Comparison of ENCODE assay signal across 21 cellular contexts in the genomic region with DNA sequence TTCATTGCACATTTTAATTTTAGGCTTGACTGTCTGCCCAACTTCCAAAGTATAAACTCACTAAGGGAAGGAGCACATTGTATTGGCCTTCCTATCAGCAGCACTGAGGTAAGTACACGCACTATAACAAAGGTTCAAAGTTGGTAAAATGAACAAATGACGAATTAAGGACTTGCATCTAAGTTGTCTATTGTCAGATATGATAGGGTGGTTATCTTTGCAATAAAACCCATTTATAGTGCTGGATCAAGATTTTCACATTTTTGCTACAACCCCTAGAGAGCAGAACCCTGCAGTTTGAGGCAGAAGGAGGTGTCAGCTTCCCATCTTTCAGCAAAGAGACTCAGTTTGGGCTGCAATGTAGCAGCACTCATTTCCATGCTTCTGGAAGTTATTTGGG. TPM values are rescaled to one million over a fixed set of nuclear protein-coding genes. Genes with fewer than 3 reads are reported as not detected.
DNase-seq lines count a peak whose midpoint lies in the region; ATAC-seq and TF ChIP-seq lines count a peak whose summit lies in the region.
"Had no signal": no experiment of that assay in that cellular context is flagged by ENCODE, and none has a peak within 500 bp of the region (broad histone marks: within the 10 kb centered on the region; RNA-seq: fewer than 3 reads in every experiment).

No MANE protein-coding gene starts in this region.

- H3K4me2 ChIP-seq in GM23338 (peak overlapping the region; percentile 84), Loucy (ENCODE audit: low read depth, low read length, poor library complexity, severe bottlenecking) (peak overlapping the region; percentile 84), parathyroid adenoma (ENCODE audit: low read length) (no peak overlapping the region)

- DNase-seq in GM23338 (ENCODE audit: low spot score) (no peak), Ammon's horn (ENCODE audit: low spot score) (no peak), NOMO-1 treated with dmso at 0.1 percent for 144 hours (lab: John Stamatoyannopoulos, UW; ENCODE audit: unreplicated experiment) (no peak)
- no peak for DNase-seq in effector CD4-positive, alpha-beta T cell
- DNase-seq: activated B cell treated with CpG ODN at 0.5 μM for 24 hours; activated CD8-positive, alpha-beta T cell treated with anti-CD3 and anti-CD28 coated beads, Interleukin-2, amount 10 ng/mL, durations not matched to agents 7 days and 5 days; brain microvascular endothelial cell; dermis blood vessel endothelial cell; HFFc6; MM.1S; NCI-H1694 treated with DMSO at 0.1 percent for 48 hours; posterior cingulate gyrus; SHP77 treated with DMSO at 0.1 percent for 48 hours; spleen had no signal

- no peaks in the 10 kb centered on the region for H3K9me2 ChIP-seq in GM23338 (ENCODE audit: insufficient read depth)
- no peaks in the 10 kb centered on the region for H3K9me2 ChIP-seq in Loucy (replicated peaks; ENCODE audit: low read depth, low read length)

- H3K27me3 ChIP-seq in GM23338 (ENCODE audit: insufficient read depth) (no peaks in the 10 kb centered on the region), Loucy (ENCODE audit: insufficient read depth, low read length, poor library complexity, severe bottlenecking) (no peaks in the 10 kb centered on the region), ectodermal cell (ENCODE audit: control insufficient read depth, insufficient read depth, low read length, poor library complexity, severe bottlenecking) (no peaks in the 10 kb centered on the region), parathyroid adenoma (ENCODE audit: control insufficient read depth, insufficient read depth, low read length) (no peaks in the 10 kb centered on the region)
- H3K27me3 ChIP-seq: brain microvascular endothelial cell had no signal

- H3K4me1 Mint-ChIP-seq in GM23338 = peaks cover 60% of the 10 kb centered on the region

- H3F3A ChIP-seq in GM23338 (replicated peaks; ENCODE audit: low read depth) = no peaks in the 10 kb centered on the region
- H3F3A ChIP-seq in Loucy (ENCODE audit: low read depth) = peaks cover 10% of the 10 kb centered on the region; the same call in 1 of the 2 replicates

- peak overlapping the region; percentile 76; the same call in 1 of the 2 replicates for H3K4me3 ChIP-seq in GM23338
- H3K4me3 ChIP-seq in Loucy (ENCODE audit: low read length, poor library complexity, severe bottlenecking) = peak overlapping the region; percentile 92
- H3K4me3 ChIP-seq in ectodermal cell (ENCODE audit: insufficient read depth, low read depth, low read length) = no peak overlapping the region
- H3K4me3 ChIP-seq in parathyroid adenoma (ENCODE audit: low read depth, low read length) = no peak overlapping the region
- H3K4me3 ChIP-seq: spleen, suprapubic skin had no signal

- peak overlapping the region; percentile 4; the same call in 1 of the 2 replicates for H3K27ac Mint-ChIP-seq in GM23338
- H3K27ac Mint-ChIP-seq: activated B cell treated with CpG ODN at 0.5 μM for 24 hours; activated CD8-positive, alpha-beta T cell treated with anti-CD3 and anti-CD28 coated beads, Interleukin-2, amount 10 ng/mL, durations not matched to agents 7 days and 5 days; activated naive CD8-positive, alpha-beta T cell; B cell; HFFc6 had no signal

- peak overlapping the region; percentile 40 for H3K4me3 Mint-ChIP-seq in GM23338
- H3K4me3 Mint-ChIP-seq: activated B cell treated with CpG ODN at 0.5 μM for 24 hours; activated CD8-positive, alpha-beta T cell treated with anti-CD3 and anti-CD28 coated beads, Interleukin-2, amount 10 ng/mL, durations not matched to agents 7 days and 5 days; activated naive CD8-positive, alpha-beta T cell; B cell; HFFc6 had no signal

- ATAC-seq in GM23338 = no peak
- ATAC-seq: activated CD8-positive, alpha-beta T cell treated with anti-CD3 and anti-CD28 coated beads, Interleukin-2, amount 10 ng/mL, durations not matched to agents 7 days and 5 days; esophagus mucosa had no signal

- H3K27me3 Mint-ChIP-seq in GM23338 (ENCODE audit: insufficient read depth, low read depth, poor library complexity) = no peaks in the 10 kb centered on the region

- TF ChIP-seq CTCF in GM23338 (conservative IDR thresholded peaks at IDR 0.05; ENCODE audit: low read depth in 2 of 2) (no peak), Loucy (conservative IDR thresholded peaks at IDR 0.05; ENCODE audit: low read length) (no peak), parathyroid adenoma (IDR thresholded peaks at IDR 0.05) (no peak)

- H3K9me3 Mint-ChIP-seq in GM23338 = no peaks in the 10 kb centered on the region
- H3K9me3 Mint-ChIP-seq: activated B cell treated with CpG ODN at 0.5 μM for 24 hours, HFFc6 had no signal

- H3K9me3 ChIP-seq in Loucy (ENCODE audit: insufficient read depth, low read depth, low read length) = no peaks in the 10 kb centered on the region
- no peaks in the 10 kb centered on the region for H3K9me3 ChIP-seq in ectodermal cell (ENCODE audit: control insufficient read depth, low read length)
- no peaks in the 10 kb centered on the region for H3K9me3 ChIP-seq in parathyroid adenoma (ENCODE audit: control insufficient read depth, low read length)
- H3K9me3 ChIP-seq: spleen, suprapubic skin had no signal

- 78 to 90% methylated on average over 2 of the region's 2 CpGs for WGBS in ectodermal cell, 2 experiments

- H3K36me3 ChIP-seq in GM23338 (ENCODE audit: insufficient read depth) (no peaks in the 10 kb centered on the region), Loucy (ENCODE audit: insufficient read depth, low read length) (no peaks in the 10 kb centered on the region), ectodermal cell (ENCODE audit: control insufficient read depth, insufficient read depth, low read length) (no peaks in the 10 kb centered on the region), parathyroid adenoma (ENCODE audit: control insufficient read depth, insufficient read depth, low read length) (no peaks in the 10 kb centered on the region)
- H3K36me3 ChIP-seq: brain microvascular endothelial cell, spleen, suprapubic skin had no signal

- H3K27ac ChIP-seq in GM23338 (ENCODE audit: low read depth) = no peak overlapping the region
- peak overlapping the region; percentile 20 for H3K27ac ChIP-seq in ectodermal cell (ENCODE audit: insufficient read depth, low read depth, low read length, poor library complexity, severe bottlenecking)
- peak overlapping the region; percentile 8 for H3K27ac ChIP-seq in parathyroid adenoma
- H3K27ac ChIP-seq: brain microvascular endothelial cell, spleen, suprapubic skin had no signal

- H3K4me1 ChIP-seq in GM23338 (ENCODE audit: insufficient read depth) (peaks cover 53% of the 10 kb centered on the region), Loucy (ENCODE audit: insufficient read depth, low read length, poor library complexity, severe bottlenecking) (peaks cover 83% of the 10 kb centered on the region), ectodermal cell (ENCODE audit: control insufficient read depth, insufficient read depth, low read length) (peaks cover 26% of the 10 kb centered on the region), parathyroid adenoma (peaks cover 10% of the 10 kb centered on the region)

- H3K36me3 Mint-ChIP-seq in GM23338 (ENCODE audit: low read depth) = peaks cover under 1% of the 10 kb centered on the region; the same call in 1 of the 3 replicates

- peaks cover 91% of the 10 kb centered on the region for H3K79me2 ChIP-seq in GM23338 (replicated peaks; ENCODE audit: insufficient read depth)
- H3K79me2 ChIP-seq in Loucy (ENCODE audit: insufficient read depth, low read length) = peaks cover 73% of the 10 kb centered on the region
- peaks cover 2% of the 10 kb centered on the region for H3K79me2 ChIP-seq in parathyroid adenoma

- peak overlapping the region; percentile 74 for H3K9ac ChIP-seq in Loucy (ENCODE audit: low read depth, low read length, poor library complexity, severe bottlenecking)
- no peak overlapping the region for H3K9ac ChIP-seq in parathyroid adenoma

- H4K20me1 ChIP-seq in GM23338 (replicated peaks; ENCODE audit: insufficient read depth) = peaks cover 21% of the 10 kb centered on the region
- H4K20me1 ChIP-seq in Loucy (ENCODE audit: insufficient read depth, low read length, poor library complexity, severe bottlenecking) = peaks cover 11% of the 10 kb centered on the region

- H2AFZ ChIP-seq in GM23338 = no peak overlapping the region
- no peak overlapping the region for H2AFZ ChIP-seq in Loucy (ENCODE audit: low read length)
- H2AFZ ChIP-seq in parathyroid adenoma = peak overlapping the region; percentile 19

TF ChIP-seq in GM23338, 12 proteins besides CTCF, POLR2A, EP300 and RAD21:
- TF ChIP-seq POLR2AphosphoS5 (IDR thresholded peaks at IDR 0.05; ENCODE audit: low read depth) (no peak), JUNB (IDR thresholded peaks at IDR 0.05; ENCODE audit: unreplicated experiment) (peak; percentile 39)

RNA-seq across cellular contexts. Expression of a gene that starts 5.1 kb away (rescaled TPM):
- 45.1 and 46.3 TPM in 2 replicates for total RNA-seq in GM23338 (2014; rRNA removed; shearing (Covaris generic))
- 77.9 and 80.3 TPM in 2 replicates for polyA plus RNA-seq in GM23338 (2016; fragmentation: Nextera tagmentation; extraction: Ambion mirVana)
- polyA plus RNA-seq in ectodermal cell (2013, experiment 1 of 4) = 37.9 TPM
- polyA plus RNA-seq in ectodermal cell (2013, experiment 2 of 4) = 32.2 TPM
- polyA plus RNA-seq in ectodermal cell (2013, experiment 3 of 4) = 33.2 TPM
- 33.0 TPM for polyA plus RNA-seq in ectodermal cell (2013, experiment 4 of 4)

Comparison
In these comparisons a context has a peak if more than half of its experiments do, and no peak if none do; other contexts are left out.
1. H3K4me3 ChIP-seq: peak in GM23338 (single experiment) and Loucy (single experiment); none in ectodermal cell (single experiment) and parathyroid adenoma (single experiment).